Comparison of ENCODE assay signal across 14 cellular contexts in the genomic region with DNA sequence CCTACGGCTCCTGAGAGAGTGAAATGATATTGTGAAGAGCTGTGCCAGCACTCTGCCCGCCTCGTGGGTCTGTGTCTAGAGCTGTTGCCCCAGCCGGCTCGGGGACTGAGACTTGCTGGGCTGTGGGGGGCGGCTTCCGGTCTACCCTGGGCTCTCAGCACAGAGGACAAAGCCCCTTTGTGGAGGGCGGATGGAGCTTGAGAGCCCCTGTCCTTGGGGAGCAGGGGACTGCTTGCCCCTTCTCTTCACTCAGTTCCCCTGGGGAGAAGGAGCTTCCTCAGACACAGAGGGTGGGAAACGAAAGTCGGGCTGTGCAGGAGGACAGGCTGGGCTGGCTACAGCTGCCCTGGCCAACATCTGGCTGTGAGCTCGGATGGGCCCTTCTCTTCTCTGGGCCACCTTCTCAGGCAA. TPM values are rescaled to one million over a fixed set of nuclear protein-coding genes. Genes with fewer than 3 reads are reported as not detected.
A peak's percentile ranks its signal among the peaks of the same experiment; 100 is the strongest.
DNase-seq lines count a peak whose midpoint lies in the region; ATAC-seq and TF ChIP-seq lines count a peak whose summit lies in the region.
"Had no signal": no experiment of that assay in that cellular context is flagged by ENCODE, and none has a peak within 500 bp of the region (broad histone marks: within the 10 kb centered on the region; RNA-seq: fewer than 3 reads in every experiment).

No MANE protein-coding gene starts in this region.

- peaks cover 10% of the 10 kb centered on the region for H3K36me3 Mint-ChIP-seq in activated B cell treated with CpG ODN at 0.5 μM for 24 hours (ENCODE audit: low read depth)

- DNase-seq in activated B cell treated with CpG ODN at 0.5 μM for 24 hours (no peak), left ventricle myocardium inferior (no peak), HUDEP-2 (lab: John Stamatoyannopoulos, UW; ENCODE audit: unreplicated experiment in 76 of 76) (no peak), GM13976 (ENCODE audit: low spot score) (no peak), NCI-H526 (lab: John Stamatoyannopoulos, UW) (no peak)
- DNase-seq: activated CD4-positive, alpha-beta T cell treated with anti-CD3 and anti-CD28 coated beads for 4 hours; activated T-cell treated with anti-CD3 and anti-CD28 coated beads, Interleukin-2, amount 50 U/mL, for 48 hours; NCI-H1092; NCI-H345; stimulated activated CD4-positive, alpha-beta T cell treated with anti-CD3 and anti-CD28 coated beads, Interleukin-15, amount 100 ng/mL, for 24 hours had no signal

- H3K9me3 ChIP-seq in BLaER1 treated with 17β-estradiol and CSF1 and Interleukin-3, amounts not matched to agents 10 nM and 100 nM (replicated peaks in 1 of 11) = no peaks in the 10 kb centered on the region
- H3K9me3 ChIP-seq in left ventricle myocardium inferior (replicated peaks) = no peaks in the 10 kb centered on the region

- no peak for TF ChIP-seq CTCF in activated B cell treated with CpG ODN at 0.5 μM for 24 hours (IDR thresholded peaks at IDR 0.05)
- no peak for TF ChIP-seq CTCF in left ventricle myocardium inferior (IDR thresholded peaks at IDR 0.05; ENCODE audit: borderline replicate concordance)
- no peak for TF ChIP-seq CTCF in GM13976 (IDR thresholded peaks at IDR 0.05; ENCODE audit: borderline replicate concordance, control extremely low read depth, extremely low read depth, insufficient read depth, missing control alignments)

- in situ Hi-C loops in GM13976 (cut with MboI; ENCODE audit: low sequenced_read_pairs, unreplicated experiment) = no loop called here

- H3K36me3 ChIP-seq in BLaER1 treated with 17β-estradiol and CSF1 and Interleukin-3, amounts not matched to agents 10 nM and 100 nM = peaks cover 0 to 47% (median 17%) of the 10 kb centered on the region in 11 experiments; a peak in 18 of 22 replicates
- H3K36me3 ChIP-seq in left ventricle myocardium inferior (no peaks in the 10 kb centered on the region), rectal smooth muscle tissue (ENCODE audit: control insufficient read depth, insufficient read depth, low read length) (peaks cover 4% of the 10 kb centered on the region)

- H3K27ac Mint-ChIP-seq in activated B cell treated with CpG ODN at 0.5 μM for 24 hours = peak overlapping the region; percentile 27
- H3K27ac Mint-ChIP-seq: T-helper 1 cell treated with Interleukin-12 subunit alpha and Interleukin-12 subunit beta and Interleukin-4 antibody, amounts not matched to agents 30 μg/mL and 1 μg/mL, for 36 hours had no signal

- POLR2A ChIA-PET in activated B cell treated with CpG ODN at 0.5 μM for 24 hours (lab: Charles Lee) = interaction anchor here (1.1 to 1.3 kb wide), 2 partner anchors 16 to 86 kb away, joined by 3 to 5 read pairs; no protein-coding TSS in a partner anchor

- no peak overlapping the region for H3K4me3 Mint-ChIP-seq in activated B cell treated with CpG ODN at 0.5 μM for 24 hours
- H3K4me3 Mint-ChIP-seq: T-helper 1 cell treated with Interleukin-12 subunit alpha and Interleukin-12 subunit beta and Interleukin-4 antibody, amounts not matched to agents 30 μg/mL and 1 μg/mL, for 36 hours had no signal

- H3K4me3 ChIP-seq in BLaER1 treated with 17β-estradiol and CSF1 and Interleukin-3, amounts not matched to agents 10 nM and 100 nM = peak overlapping the region; percentile 1 to 62 (median 46); a peak in 17 of 20 replicates
- H3K4me3 ChIP-seq in left ventricle myocardium inferior = no peak overlapping the region
- H3K4me3 ChIP-seq in rectal smooth muscle tissue (ENCODE audit: low read length) = no peak overlapping the region

- CTCF ChIA-PET in activated B cell treated with CpG ODN at 0.5 μM for 24 hours (lab: Charles Lee) = interaction anchor here (0.8 kb wide), 1 partner anchor 25 kb away, joined by 3 read pairs; no protein-coding TSS in a partner anchor

- H3K27ac ChIP-seq in BLaER1 treated with 17β-estradiol and CSF1 and Interleukin-3, amounts not matched to agents 10 nM and 100 nM = peak overlapping the region; percentile 37 to 97 (median 88); a peak in 21 of 22 replicates
- H3K27ac ChIP-seq in left ventricle myocardium inferior (replicated peaks) (peak overlapping the region; percentile 30), rectal smooth muscle tissue (ENCODE audit: low read depth, low read length) (peak overlapping the region; percentile 13)

- peak overlapping the region; percentile 58 to 86 (median 79); a peak in 21 of 22 replicates for H3K9ac ChIP-seq in BLaER1 treated with 17β-estradiol and CSF1 and Interleukin-3, amounts not matched to agents 10 nM and 100 nM
- H3K9ac ChIP-seq in rectal smooth muscle tissue (ENCODE audit: low read length) = no peak overlapping the region

- H3K4me2 ChIP-seq in BLaER1 treated with 17β-estradiol and CSF1 and Interleukin-3, amounts not matched to agents 10 nM and 100 nM = peak overlapping the region; percentile 90 to 100 (median 96)

- peaks cover 18 to 100% (median 94%) of the 10 kb centered on the region in 11 experiments for H4K20me1 ChIP-seq in BLaER1 treated with 17β-estradiol and CSF1 and Interleukin-3, amounts not matched to agents 10 nM and 100 nM

- no peak for ATAC-seq in activated B cell treated with CpG ODN at 0.5 μM for 24 hours (ENCODE audit: low read depth)
- ATAC-seq in GM21528 (IDR thresholded peaks at IDR 0.05; ENCODE audit: low FRiP score, unreplicated experiment) = no peak

- peaks cover 74 to 100% (median 98%) of the 10 kb centered on the region in 10 experiments for H3K4me1 ChIP-seq in BLaER1 treated with 17β-estradiol and CSF1 and Interleukin-3, amounts not matched to agents 10 nM and 100 nM
- H3K4me1 ChIP-seq in left ventricle myocardium inferior (peaks cover 26% of the 10 kb centered on the region), rectal smooth muscle tissue (ENCODE audit: control insufficient read depth, insufficient read depth, low read length) (peaks cover 27% of the 10 kb centered on the region)

- intact Hi-C loops in activated B cell treated with CpG ODN at 0.5 μM for 24 hours (cut with micrococcal nuclease) (no loop called here), left ventricle myocardium inferior (cut with micrococcal nuclease) (no loop called here)

- H3K9me3 Mint-ChIP-seq in activated B cell treated with CpG ODN at 0.5 μM for 24 hours = no peaks in the 10 kb centered on the region
- H3K9me3 Mint-ChIP-seq: T-helper 1 cell treated with Interleukin-12 subunit alpha and Interleukin-12 subunit beta and Interleukin-4 antibody, amounts not matched to agents 30 μg/mL and 1 μg/mL, for 36 hours had no signal

- H3K4me1 Mint-ChIP-seq in activated B cell treated with CpG ODN at 0.5 μM for 24 hours = peaks cover 30% of the 10 kb centered on the region

- no peaks in the 10 kb centered on the region for H3K27me3 Mint-ChIP-seq in activated B cell treated with CpG ODN at 0.5 μM for 24 hours

- H3K27me3 ChIP-seq in BLaER1 treated with 17β-estradiol and CSF1 and Interleukin-3, amounts not matched to agents 10 nM and 100 nM = no peaks in the 10 kb centered on the region
- H3K27me3 ChIP-seq in left ventricle myocardium inferior (ENCODE audit: low read depth) (no peaks in the 10 kb centered on the region), rectal smooth muscle tissue (ENCODE audit: control insufficient read depth, insufficient read depth, low read length) (no peaks in the 10 kb centered on the region)

RNA-seq across cellular contexts. Expression of gene SRC, which starts 11.0 kb away (rescaled TPM):
- total RNA-seq in activated B cell treated with CpG ODN at 0.5 μM for 24 hours (62.9 and 72.7 TPM in 2 replicates), left ventricle myocardium inferior (4.2 TPM)

Comparison
In these comparisons a context has a peak if more than half of its experiments do, and no peak if none do; other contexts are left out.
1. H3K27ac ChIP-seq: peak in every context shown above with its lines; median percentile 88 in BLaER1 treated with 17β-estradiol and CSF1 and Interleukin-3, amounts not matched to agents 10 nM and 100 nM; 30 in left ventricle myocardium inferior; 13 in rectal smooth muscle tissue.
2. H3K4me3 ChIP-seq: peak in BLaER1 treated with 17β-estradiol and CSF1 and Interleukin-3, amounts not matched to agents 10 nM and 100 nM (10 of 10); none in left ventricle myocardium inferior (single experiment) and rectal smooth muscle tissue (single experiment).
3. RNA of gene SRC, which starts 11.0 kb away (total RNA-seq): 62.9 to 72.7 TPM in activated B cell treated with CpG ODN at 0.5 μM for 24 hours; 4.2 TPM in left ventricle myocardium inferior (single experiment); every median in the first group is over 10 times any median in the second.